In the genomic region with DNA sequence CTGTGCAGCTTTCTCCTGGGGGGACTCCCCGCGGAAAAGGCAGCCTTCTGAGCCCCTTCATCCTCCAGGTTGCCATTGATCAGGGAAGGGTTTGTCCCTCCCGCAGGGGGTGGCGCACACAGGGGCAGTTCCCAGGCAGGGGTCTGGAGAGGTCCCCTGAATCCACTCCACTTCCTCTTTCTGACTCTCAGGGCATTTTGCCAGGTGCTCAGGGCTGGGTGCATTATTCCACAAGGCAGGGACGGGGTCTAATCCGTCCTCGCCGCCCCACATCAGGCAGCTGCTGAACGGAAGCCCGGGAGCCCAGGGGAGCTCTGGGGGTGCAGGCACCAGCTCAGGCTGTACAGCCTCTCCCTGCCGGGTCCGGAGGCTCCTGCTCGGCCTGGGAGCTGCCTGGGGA, we compare ENCODE assay signal across 27 cellular contexts.
"Had no signal": no experiment of that assay in that cellular context is flagged by ENCODE, and none has a peak within 500 bp of the region (broad histone marks: within the 10 kb centered on the region; RNA-seq: fewer than 3 reads in every experiment).

No MANE protein-coding gene starts in this region.

- H3K36me3 ChIP-seq: adrenal gland, cardiac muscle cell, colonic mucosa, right atrium auricular region, spleen, tibial nerve, WERI-Rb-1 had no signal

- H3K9ac ChIP-seq: parathyroid adenoma had no signal

- H3K27ac ChIP-seq: adrenal gland, body of pancreas, cardiac muscle cell, colonic mucosa, parathyroid adenoma, right atrium auricular region, spleen, tibial nerve, WERI-Rb-1 had no signal

- H3K36me3 Mint-ChIP-seq: activated CD4-positive, alpha-beta memory T cell treated with anti-CD3 and anti-CD28 coated beads for 36 hours; activated naive CD8-positive, alpha-beta T cell treated with anti-CD3 and anti-CD28 coated beads for 36 hours; mesothelial cell of epicardium; naive thymus-derived CD4-positive, alpha-beta T cell had no signal

- H3K9me3 Mint-ChIP-seq: activated CD4-positive, alpha-beta memory T cell treated with anti-CD3 and anti-CD28 coated beads for 36 hours; activated naive CD4-positive, alpha-beta T cell treated with anti-CD3 and anti-CD28 coated beads for 36 hours; activated naive CD8-positive, alpha-beta T cell treated with anti-CD3 and anti-CD28 coated beads for 36 hours; activated T-helper 1 cell treated with anti-CD3 and anti-CD28 coated beads, Interleukin-12 subunit alpha, Interleukin-12 subunit beta, Interleukin-2, Interleukin-4 antibody, amounts not matched to agents 30 ng/mL and 10 ng/mL and 1 ng/mL, durations not matched to agents 14 hours and 24 hours and 36 hours; mesothelial cell of epicardium had no signal

- H3K79me2 ChIP-seq: parathyroid adenoma had no signal

- H3K9me3 ChIP-seq: adrenal gland, body of pancreas, colonic mucosa, right atrium auricular region, spleen, tibial nerve had no signal

- H3K4me1 Mint-ChIP-seq: activated naive CD8-positive, alpha-beta T cell treated with anti-CD3 and anti-CD28 coated beads for 36 hours had no signal

- H3K27ac Mint-ChIP-seq: activated CD4-positive, alpha-beta memory T cell treated with anti-CD3 and anti-CD28 coated beads for 36 hours; activated naive CD4-positive, alpha-beta T cell treated with anti-CD3 and anti-CD28 coated beads for 36 hours; activated naive CD8-positive, alpha-beta T cell treated with anti-CD3 and anti-CD28 coated beads for 36 hours; activated T-helper 1 cell treated with anti-CD3 and anti-CD28 coated beads, Interleukin-12 subunit alpha, Interleukin-12 subunit beta, Interleukin-2, Interleukin-4 antibody, amounts not matched to agents 30 ng/mL and 10 ng/mL and 1 ng/mL, durations not matched to agents 14 hours and 24 hours and 36 hours; mesothelial cell of epicardium; naive thymus-derived CD4-positive, alpha-beta T cell had no signal

- H2AFZ ChIP-seq: parathyroid adenoma had no signal

- H3K27me3 ChIP-seq: adrenal gland, body of pancreas, cardiac muscle cell, colonic mucosa, right atrium auricular region, spleen, tibial nerve had no signal

- H3K4me1 ChIP-seq: adrenal gland, colonic mucosa, parathyroid adenoma, right atrium auricular region, spleen, tibial nerve had no signal

- ATAC-seq: activated CD4-positive, CD25-positive, alpha-beta regulatory T cell treated with anti-CD3 and anti-CD28 coated beads, Interleukin-2, amount 50 U/mL, for 24 hours; body of pancreas; naive thymus-derived CD4-positive, alpha-beta T cell had no signal

- H3K4me3 Mint-ChIP-seq: activated CD4-positive, alpha-beta memory T cell treated with anti-CD3 and anti-CD28 coated beads for 36 hours; activated naive CD4-positive, alpha-beta T cell treated with anti-CD3 and anti-CD28 coated beads for 36 hours; activated naive CD8-positive, alpha-beta T cell treated with anti-CD3 and anti-CD28 coated beads for 36 hours; activated T-helper 1 cell treated with anti-CD3 and anti-CD28 coated beads, Interleukin-12 subunit alpha, Interleukin-12 subunit beta, Interleukin-2, Interleukin-4 antibody, amounts not matched to agents 30 ng/mL and 10 ng/mL and 1 ng/mL, durations not matched to agents 14 hours and 24 hours and 36 hours; mesothelial cell of epicardium; naive thymus-derived CD4-positive, alpha-beta T cell had no signal

- H3K4me3 ChIP-seq: adrenal gland, body of pancreas, cardiac muscle cell, colonic mucosa, right atrium auricular region, spleen, tibial nerve had no signal

- DNase-seq: activated CD4-positive, alpha-beta memory T cell treated with anti-CD3 and anti-CD28 coated beads for 36 hours; activated CD4-positive, alpha-beta T cell treated with anti-CD3 and anti-CD28 coated beads for 48 hours; activated CD8-positive, alpha-beta memory T cell treated with anti-CD3 and anti-CD28 coated beads, Interleukin-2, amount 50 U/mL, for 4 hours; activated effector memory CD4-positive, alpha-beta T cell treated with anti-CD3 and anti-CD28 coated beads, Interleukin-2, amount 50 U/mL, for 16 hours; activated naive CD4-positive, alpha-beta T cell treated with anti-CD3 and anti-CD28 coated beads for 36 hours; activated naive CD8-positive, alpha-beta T cell treated with anti-CD3 and anti-CD28 coated beads for 36 hours; activated T-cell treated with anti-CD3 and anti-CD28 coated beads, Interleukin-2, amount 50 U/mL, for 1 hour; adrenal gland; body of pancreas; cerebellar nuclear complex; colonic mucosa; effector memory CD4-positive, alpha-beta T cell; islet precursor cell; left cardiac atrium; left ventricle myocardium superior; naive thymus-derived CD4-positive, alpha-beta T cell; occipital lobe; spleen; stimulated activated naive CD4-positive, alpha-beta T cell; WERI-Rb-1 had no signal
